ENCODE assay signal across 18 cellular contexts in genomic region chr11:75248924-75249256, GRCh38. TPM values are rescaled to one million over a fixed set of nuclear protein-coding genes. Genes with fewer than 3 reads are reported as not detected.
DNase-seq lines count a peak whose midpoint lies in the region; ATAC-seq, FAIRE-seq and TF ChIP-seq lines count a peak whose summit lies in the region.
"Had no signal": no experiment of that assay in that cellular context is flagged by ENCODE, and none has a peak within 500 bp of the region (broad histone marks: within the 10 kb centered on the region; RNA-seq: fewer than 3 reads in every experiment).

No MANE protein-coding gene starts in this region.

- no peak overlapping the region for H2AFZ ChIP-seq in HepG2 (ENCODE audit: low read length)

- H3K79me2 ChIP-seq in HepG2 (ENCODE audit: insufficient read depth, low read length) = no peaks in the 10 kb centered on the region

- H3K4me1 ChIP-seq in HepG2 (ENCODE audit: insufficient read depth, low read length) (peaks cover 5% of the 10 kb centered on the region; the same call in 1 of the 2 replicates), right lobe of liver (peaks cover 0 to 3% (median 0%) of the 10 kb centered on the region in 4 donors), RWPE2 (ENCODE audit: insufficient read depth, poor library complexity, severe bottlenecking) (no peaks in the 10 kb centered on the region)
- H3K4me1 ChIP-seq: adrenal gland, esophagus squamous epithelium, foreskin keratinocyte, HAP-1, neural progenitor cell, Peyer's patch, thyroid gland, vagina had no signal

- no peaks in the 10 kb centered on the region for H4K20me1 ChIP-seq in HepG2 (ENCODE audit: insufficient read depth, low read length)

- FAIRE-seq in HepG2 (lab: Jason Lieb, UNC) = no peak

- no peak overlapping the region for H3K4me2 ChIP-seq in HepG2 (ENCODE audit: low read depth, low read length)
- H3K4me2 ChIP-seq: neural progenitor cell had no signal

- in situ Hi-C loops in HepG2 (cut with HindIII; ENCODE audit: extremely low pct_ligation_motif_present, low pct_unique_long_range_greater_than_20kb) = loop anchor here (5.0 to 10.0 kb wide), 4 partner anchors 37 to 314 kb away; no protein-coding TSS in a partner anchor

- H3K27me3 ChIP-seq in HepG2 (ENCODE audit: control insufficient read depth in 1 of 2, insufficient read depth in 2 of 2, low read length in 2 of 2) (peaks cover 2 to 25% of the 10 kb centered on the region in 2 experiments; a peak in 4 of 5 replicates), right lobe of liver (no peaks in the 10 kb centered on the region), RWPE2 (ENCODE audit: insufficient read depth, poor library complexity, severe bottlenecking) (peaks cover 9% of the 10 kb centered on the region)
- H3K27me3 ChIP-seq: adrenal gland, Peyer's patch, SJCRH30, thyroid gland, vagina had no signal

- CTCF ChIA-PET in HepG2 (lab: Yijun Ruan, JAX; ENCODE audit: low intra/inter-chr PET ratio, low total read pairs) = interaction anchor here (1.1 to 4.9 kb wide), 8 partner anchors 9 to 319 kb away, joined by 3 to 72 read pairs (median 8); partner anchors contain the start of gene TPBGL

- no peak for TF ChIP-seq CTCF in HepG2 (CRISPR knock-in tag; IDR thresholded peaks at IDR 0.05)
- peak in 1 of 4 donors; percentile 10 for TF ChIP-seq CTCF in right lobe of liver (IDR thresholded peaks at IDR 0.05)
- peak; percentile 82 for TF ChIP-seq CTCF in RWPE2 (IDR thresholded peaks at IDR 0.05; ENCODE audit: poor library complexity, severe bottlenecking)

- DNase-seq in HepG2 (ENCODE audit: low spot score) (no peak), right lobe of liver (no peak), RWPE2 (ENCODE audit: low spot score) (no peak), mesenteric fat pad (ENCODE audit: low spot score) (peak; percentile 55), NCI-H82 treated with DMSO at 0.1 percent for 48 hours (lab: John Stamatoyannopoulos, UW; ENCODE audit: unreplicated experiment) (no peak), NCI-H2029 (lab: John Stamatoyannopoulos, UW) (no peak), DMS114 treated with DMSO at 0.1 percent for 48 hours (lab: John Stamatoyannopoulos, UW; ENCODE audit: unreplicated experiment) (no peak), DMS153 (lab: John Stamatoyannopoulos, UW) (no peak)
- DNase-seq: esophagus squamous epithelium had no signal

- BruUV-seq in HepG2 (replicated peaks; lab: Mats Ljungman, UMichigan) = no TSS peak

- no peak for TF ChIP-seq RAD21 in HepG2 (CRISPR knock-in tag; IDR thresholded peaks at IDR 0.05)

- peaks cover 10% of the 10 kb centered on the region for H3K9me3 ChIP-seq in HepG2 (ENCODE audit: low read length)
- H3K9me3 ChIP-seq in right lobe of liver = no peaks in the 10 kb centered on the region
- H3K9me3 ChIP-seq in RWPE2 (ENCODE audit: severe bottlenecking) = no peaks in the 10 kb centered on the region
- H3K9me3 ChIP-seq: adrenal gland, thyroid gland had no signal

- H3K36me3 ChIP-seq in HepG2 (replicated peaks in 1 of 2; ENCODE audit: control insufficient read depth in 1 of 2, insufficient read depth in 2 of 2, low read length in 2 of 2) (no peaks in the 10 kb centered on the region), right lobe of liver (no peaks in the 10 kb centered on the region), RWPE2 (ENCODE audit: low read depth) (no peaks in the 10 kb centered on the region)
- H3K36me3 ChIP-seq: adrenal gland, esophagus squamous epithelium, HAP-1, neural progenitor cell, Peyer's patch, SJCRH30, thyroid gland, vagina had no signal

- intact Hi-C loops in HepG2 (cut with micrococcal nuclease; ENCODE audit: unreplicated experiment) = loop anchor here (1.0 to 2.0 kb wide), 4 partner anchors 44 to 320 kb away; no protein-coding TSS in a partner anchor
- intact Hi-C loops in right lobe of liver (cut with DNase I) = loop anchor here (5.0 to 10.0 kb wide), 3 partner anchors 37 to 224 kb away; no protein-coding TSS in a partner anchor

- WGBS in HepG2 (ENCODE audit: low lambda C conversion rate) = 22% methylated on average over 11 of the region's 11 CpGs
- 30% methylated on average over 11 of the region's 11 CpGs for WGBS in right lobe of liver (ENCODE audit: insufficient coverage, low coverage, low lambda C conversion rate, missing lambda C conversion rate)

- no peak for TF ChIP-seq EP300 in HepG2 (IDR thresholded peaks at IDR 0.05; ENCODE audit: low read depth in 2 of 2, low read length in 2 of 2)
- no peak for TF ChIP-seq EP300 in HepG2 (CRISPR knock-in tag; IDR thresholded peaks at IDR 0.05; ENCODE audit: borderline replicate concordance)

- ATAC-seq in HepG2 (no peak), right lobe of liver (no peak), RWPE2 (ENCODE audit: low read depth) (no peak)

- POLR2A ChIA-PET in HepG2 (lab: Yijun Ruan, JAX) = interaction anchor here (1.0 to 1.3 kb wide), 2 partner anchors 16 to 109 kb away, joined by 3 to 5 read pairs; no protein-coding TSS in a partner anchor

- H3K9ac ChIP-seq in HepG2 (ENCODE audit: insufficient read depth, low read depth, low read length) = no peak overlapping the region
- H3K9ac ChIP-seq: neural progenitor cell had no signal

- no peak overlapping the region for H3K27ac ChIP-seq in HepG2 (ENCODE audit: extremely low read length, insufficient read depth, low read length)
- no peak overlapping the region for H3K27ac ChIP-seq in right lobe of liver
- H3K27ac ChIP-seq in RWPE2 (ENCODE audit: poor library complexity, severe bottlenecking) = no peak overlapping the region
- H3K27ac ChIP-seq: adrenal gland, esophagus squamous epithelium, foreskin keratinocyte, neural progenitor cell, Peyer's patch, SJCRH30, thyroid gland, vagina had no signal

- H3K4me3 ChIP-seq in HepG2 (replicated peaks in 1 of 3; ENCODE audit: insufficient read depth in 1 of 3, low read depth in 2 of 3, low read length in 3 of 3) (no peak overlapping the region), right lobe of liver (no peak overlapping the region), RWPE2 (ENCODE audit: severe bottlenecking) (no peak overlapping the region)
- H3K4me3 ChIP-seq: adrenal gland, esophagus squamous epithelium, HAP-1, lung, neural progenitor cell, Peyer's patch, SJCRH30, thyroid gland, vagina had no signal

- TF ChIP-seq POLR2A in HepG2 (IDR thresholded peaks at IDR 0.05; ENCODE audit: insufficient read depth in 1 of 2, low read depth in 2 of 2, low read length in 2 of 2) (no peak), right lobe of liver (IDR thresholded peaks at IDR 0.05) (no peak)

TF ChIP-seq in HepG2, 621 proteins besides CTCF, POLR2A, EP300 and RAD21 (continues in another document):
- TF ChIP-seq ZNF891 (CRISPR knock-in tag; IDR thresholded peaks at IDR 0.05) = no peak
- 0 out of 2 replicates have a peak, but pooled peaks have one; percentile 7 for TF ChIP-seq STAT6 (CRISPR knock-in tag; IDR thresholded peaks at IDR 0.05; ENCODE audit: borderline replicate concordance)
- no peak for TF ChIP-seq ZNF143 (CRISPR knock-in tag; IDR thresholded peaks at IDR 0.05)
- no peak for TF ChIP-seq MTERF4 (CRISPR knock-in tag; IDR thresholded peaks at IDR 0.05)

RNA-seq across cellular contexts. Expression of gene TPBGL, which starts 8.3 kb away (rescaled TPM):
- total RNA-seq in HepG2 (2016; rRNA removed; fragmentation: Illumina TruSeq; extraction: Trizol) (not detected in 2 replicates), right lobe of liver (not detected), mesenteric fat pad (1.6 TPM)
- not detected in 2 replicates for total RNA-seq in HepG2 (2016; cell fraction: cytosol; rRNA removed; fragmentation: Illumina TruSeq; extraction: Trizol; ENCODE audit: low read depth)
- not detected in 2 replicates for total RNA-seq in HepG2 (2016; cell fraction: insoluble cytoplasmic fraction; rRNA removed; fragmentation: Illumina TruSeq; extraction: Trizol)
- total RNA-seq in HepG2 (2016; cell fraction: membrane; rRNA removed; fragmentation: Illumina TruSeq; extraction: Trizol) = not detected in 2 replicates
- total RNA-seq in HepG2 (2016; cell fraction: nucleus; rRNA removed; fragmentation: Illumina TruSeq; extraction: Trizol) = not detected in 2 replicates
- not detected in 2 replicates for polyA plus RNA-seq in HepG2 (2011; rRNA removed)
- polyA plus RNA-seq in HepG2 (2011; cell fraction: cytosol; rRNA removed) = not detected in 2 replicates
- 0.05 TPM in 1 of 2 replicates, not detected in the other for polyA plus RNA-seq in HepG2 (2011; cell fraction: nucleus; rRNA removed)
- polyA plus RNA-seq in HepG2 (2012) = not detected in 2 replicates
- polyA plus RNA-seq in HepG2 (2016; cell fraction: cytosol; fragmentation: Illumina TruSeq; extraction: Trizol; ENCODE audit: low read depth) = not detected in 2 replicates
- polyA plus RNA-seq in HepG2 (2016; cell fraction: insoluble cytoplasmic fraction; fragmentation: Illumina TruSeq; extraction: Trizol; ENCODE audit: low read depth) = not detected in 2 replicates
- 0.07 and 0.18 TPM in 2 replicates for polyA plus RNA-seq in HepG2 (2016; cell fraction: membrane; fragmentation: Illumina TruSeq; extraction: Trizol; ENCODE audit: low read depth)
- not detected in 2 replicates for polyA plus RNA-seq in HepG2 (2016; cell fraction: nucleus; fragmentation: Illumina TruSeq; extraction: Trizol; ENCODE audit: insufficient read depth, low read depth)
- not detected in 2 replicates for polyA minus RNA-seq in HepG2 (2011; rRNA and poly(A)+ RNA removed; ENCODE audit: low replicate concordance)
- polyA minus RNA-seq in HepG2 (2011; cell fraction: cytosol; rRNA and poly(A)+ RNA removed) = not detected in 2 replicates
- polyA minus RNA-seq in HepG2 (2011; cell fraction: nucleus; rRNA and poly(A)+ RNA removed) = 0.12 TPM in 1 of 2 replicates, not detected in the other
- total RNA-seq: foreskin keratinocyte, SJCRH30 had no signal
